20 cellular contexts compared by ENCODE assay signal in the genomic region with DNA sequence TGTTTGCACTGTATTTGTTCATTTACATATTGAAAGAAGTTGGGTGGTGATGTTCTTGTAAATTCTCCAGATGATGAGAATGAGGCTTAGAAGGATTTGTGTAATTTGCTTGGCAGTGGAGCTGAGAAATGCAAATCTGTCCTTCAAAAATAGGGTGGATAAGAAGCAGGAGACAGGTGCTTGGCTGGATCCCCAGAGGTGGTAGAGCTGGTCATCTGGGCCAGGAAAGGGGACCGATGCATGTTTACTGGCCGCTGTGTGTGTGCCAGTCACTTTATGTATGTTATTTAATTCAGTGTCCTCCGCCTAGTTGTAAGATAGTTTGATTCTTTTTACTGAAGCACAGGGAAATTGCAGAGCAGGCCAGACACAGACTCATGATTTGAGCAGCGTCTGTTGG.
"Had no signal": no experiment of that assay in that cellular context is flagged by ENCODE, and none has a peak within 500 bp of the region (broad histone marks: within the 10 kb centered on the region; RNA-seq: fewer than 3 reads in every experiment).

No MANE protein-coding gene starts in this region.

- H3K9me3 ChIP-seq: SK-N-SH had no signal

- DNase-seq: Kasumi-1; KG1; MM.1S; NCI-H1092 treated with DMSO at 0.1 percent for 48 hours; NCI-H1436; NCI-H187; NCI-H2029; NCI-H2081 treated with DMSO at 0.1 percent for 48 hours; NCI-H2171; NCI-H345; NCI-H446 treated with DMSO at 0.1 percent for 48 hours; NCI-H510A treated with DMSO at 0.1 percent for 48 hours; NCI-H748 treated with DMSO at 0.1 percent for 48 hours; NK-92 treated with Interleukin-12 subunit alpha and Interleukin-12 subunit beta, amount 100 ng/mL, for 24 hours; PC-3; SHP77; SK-N-SH; T-helper 1 cell had no signal

- H3K4me2 ChIP-seq: SK-N-SH had no signal

- ATAC-seq: Panc1, PC-3 had no signal

- H3K27ac ChIP-seq: RWPE1 had no signal

- H3K9ac ChIP-seq: SK-N-SH had no signal
